Comparison of ENCODE assay signal across 12 cellular contexts in the genomic region with DNA sequence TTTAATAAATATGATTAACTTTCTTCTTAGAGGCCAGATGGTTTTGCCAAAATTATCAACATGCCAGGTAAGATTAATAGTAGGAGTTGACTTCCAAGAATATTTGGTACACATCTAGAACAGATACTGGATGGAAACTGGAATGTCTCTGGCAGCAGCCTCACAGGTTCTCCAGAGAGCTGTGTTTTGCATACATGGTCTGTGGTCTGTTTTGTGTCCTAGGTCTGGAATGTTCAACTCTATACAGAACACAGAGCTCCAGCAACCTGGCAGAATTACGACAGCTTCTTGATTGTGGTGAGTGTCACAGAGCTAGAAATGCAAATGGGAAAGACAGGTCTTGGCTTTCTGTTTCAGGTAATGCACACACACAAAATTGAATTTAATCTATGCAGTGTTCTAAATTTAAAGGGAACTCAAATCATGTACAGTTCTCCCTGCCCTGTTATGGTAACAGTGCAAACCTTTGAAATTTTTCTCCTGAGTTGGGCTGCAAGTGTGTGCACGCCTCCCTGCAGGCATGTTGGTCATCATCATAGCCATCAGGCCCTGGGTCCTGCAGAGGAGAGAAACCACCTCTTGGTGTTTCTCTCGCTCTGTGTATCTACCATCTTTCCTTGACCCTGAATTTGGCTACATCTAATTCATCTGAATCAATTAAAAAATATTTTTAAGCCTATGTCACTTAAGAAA. TPM values are rescaled to one million over a fixed set of nuclear protein-coding genes. Genes with fewer than 3 reads are reported as not detected.
DNase-seq lines count a peak whose midpoint lies in the region; ATAC-seq, FAIRE-seq and TF ChIP-seq lines count a peak whose summit lies in the region.
"Had no signal": no experiment of that assay in that cellular context is flagged by ENCODE, and none has a peak within 500 bp of the region (broad histone marks: within the 10 kb centered on the region; RNA-seq: fewer than 3 reads in every experiment).

No MANE protein-coding gene starts in this region.

- peaks cover 0 to 99% (median 47%) of the 10 kb centered on the region in 4 donors for H3K4me1 ChIP-seq in tibial nerve
- H3K4me1 ChIP-seq in PC-9 (replicated peaks; ENCODE audit: insufficient read depth), result peaks cover 17% of the 10 kb centered on the region
- H3K4me1 ChIP-seq in left lung, result peaks cover 8 to 52% of the 10 kb centered on the region in 2 donors

- no peaks in the 10 kb centered on the region for H3K79me2 ChIP-seq in PC-9 (ENCODE audit: low read depth)

- intact Hi-C loops in PC-9 (cut with micrococcal nuclease; ENCODE audit: unreplicated experiment) (loop anchor here (10.0 kb wide), 1 partner anchor 1969 kb away; no protein-coding TSS in a partner anchor), left lung (cut with DNase I) (no loop called here)

- TF ChIP-seq CTCF in glutamatergic neuron (IDR thresholded peaks at IDR 0.05; ENCODE audit: partially characterized antibody, unreplicated experiment), result no peak
- no peak for TF ChIP-seq CTCF in tibial nerve (IDR thresholded peaks at IDR 0.05)
- TF ChIP-seq CTCF in PC-9 (conservative IDR thresholded peaks at IDR 0.05), result no peak
- no peak for TF ChIP-seq CTCF in left lung (IDR thresholded peaks at IDR 0.05)

- POLR2A ChIA-PET in PC-9 (lab: Charles Lee; ENCODE audit: unreplicated experiment), result no interaction called here

- H3K9me3 Mint-ChIP-seq in glutamatergic neuron (ENCODE audit: unreplicated experiment), result peaks cover 3% of the 10 kb centered on the region

- no peaks in the 10 kb centered on the region for H4K20me1 ChIP-seq in PC-9 (ENCODE audit: insufficient read depth)

- DNase-seq in GM12891 (ENCODE audit: insufficient read length, low spot score) (no peak), glutamatergic neuron (no peak), tibial nerve (ENCODE audit: low spot score in 2 of 2) (no peak), PC-9 (no peak), NCI-H1930 (lab: John Stamatoyannopoulos, UW) (no peak), left lung (no peak)
- DNase-seq: activated T-cell treated with anti-CD3 and anti-CD28 coated beads, Interleukin-2, amount 50 U/mL, for 1 hour; NCI-H1417 treated with DMSO at 0.1 percent for 48 hours; SIG-M5; stimulated activated CD4-positive, alpha-beta T cell treated with anti-CD3 and anti-CD28 coated beads, Interleukin-4, amount 100 ng/mL, for 1 hour had no signal

- H3K27ac Mint-ChIP-seq in glutamatergic neuron (ENCODE audit: unreplicated experiment), result peak overlapping the region; percentile 65

- TF ChIP-seq POLR2A in GM12891 (IDR thresholded peaks at IDR 0.05; ENCODE audit: low read depth, low read length) (peak; percentile 86), tibial nerve (IDR thresholded peaks at IDR 0.05) (no peak)

- H3K36me3 ChIP-seq in tibial nerve (peaks cover 0 to 44% (median 0%) of the 10 kb centered on the region in 3 donors), PC-9 (ENCODE audit: low read depth) (no peaks in the 10 kb centered on the region), left lung (peaks cover 0 to 46% of the 10 kb centered on the region in 2 donors)

- ATAC-seq in GM19467 (IDR thresholded peaks at IDR 0.05; ENCODE audit: unreplicated experiment), result peak; percentile 53
- peak; percentile 37 for ATAC-seq in HG03378 (IDR thresholded peaks at IDR 0.05; ENCODE audit: unreplicated experiment)
- ATAC-seq in left lung, result no peak

- no peak overlapping the region for H3K4me2 ChIP-seq in PC-9

- peaks cover 13% of the 10 kb centered on the region; the same call in 1 of the 2 replicates for H3F3A ChIP-seq in PC-9 (ENCODE audit: insufficient read depth, low read depth)

- no peak for TF ChIP-seq EP300 in tibial nerve (IDR thresholded peaks at IDR 0.05)

- FAIRE-seq in GM12891 (lab: Jason Lieb, UNC), result no peak

- no peaks in the 10 kb centered on the region for H3K9me2 ChIP-seq in PC-9 (ENCODE audit: insufficient read depth)

- BruUV-seq in PC-9 (replicated peaks; lab: Mats Ljungman, UMichigan), result no TSS peak

- CTCF ChIA-PET in PC-9 (lab: Charles Lee), result no interaction called here

- H3K27me3 ChIP-seq in tibial nerve, result no peaks in the 10 kb centered on the region
- H3K27me3 ChIP-seq in PC-9 (ENCODE audit: insufficient read depth, low read depth), result no peaks in the 10 kb centered on the region
- no peaks in the 10 kb centered on the region for H3K27me3 ChIP-seq in left lung

- H3K4me1 Mint-ChIP-seq in glutamatergic neuron (ENCODE audit: low read depth, unreplicated experiment), result peaks cover 31% of the 10 kb centered on the region

- H3K27me3 Mint-ChIP-seq in glutamatergic neuron (ENCODE audit: unreplicated experiment), result no peaks in the 10 kb centered on the region

- H3K4me3 ChIP-seq in tibial nerve (no peak overlapping the region), PC-9 (no peak overlapping the region), left lung (no peak overlapping the region)

- H3K36me3 Mint-ChIP-seq in glutamatergic neuron (ENCODE audit: unreplicated experiment), result peaks cover 8% of the 10 kb centered on the region

- 69 to 80% methylated on average over 3 of the region's 3 CpGs for WGBS in tibial nerve, 2 donors

- H3K27ac ChIP-seq in tibial nerve (peak overlapping the region in 2 of 4 donors; percentile 57 to 64), PC-9 (no peak overlapping the region), left lung (no peak overlapping the region)

- H3K4me3 Mint-ChIP-seq in glutamatergic neuron (ENCODE audit: unreplicated experiment), result no peak overlapping the region

- H3K9me3 ChIP-seq in tibial nerve, result no peaks in the 10 kb centered on the region
- no peaks in the 10 kb centered on the region for H3K9me3 ChIP-seq in PC-9 (ENCODE audit: insufficient read depth, low read depth)
- H3K9me3 ChIP-seq in left lung, result no peaks in the 10 kb centered on the region

- H2AFZ ChIP-seq in PC-9, result no peak overlapping the region

TF ChIP-seq in GM12891, 5 proteins besides CTCF, POLR2A, EP300 and RAD21:
- TF ChIP-seq SPI1 (IDR thresholded peaks at IDR 0.05; ENCODE audit: low read depth, low read length), result no peak
- TF ChIP-seq TAF1 (IDR thresholded peaks at IDR 0.05; ENCODE audit: low read depth, low read length), result no peak
- peak; percentile 90 for TF ChIP-seq POLR2AphosphoS5 (IDR thresholded peaks at IDR 0.05; ENCODE audit: low read depth, low read length)
- TF ChIP-seq POU2F2 (IDR thresholded peaks at IDR 0.05; ENCODE audit: low read depth, low read length), result peak; percentile 45; the same call in 1 of the 2 replicates
- TF ChIP-seq PAX5 (IDR thresholded peaks at IDR 0.05; ENCODE audit: insufficient read depth, low read length, severe bottlenecking), result no peak

RNA-seq across cellular contexts. Expression of a gene that starts 58.3 kb away (rescaled TPM):
- polyA plus RNA-seq in GM12891 (2012; ENCODE audit: low read depth, missing spikeins), result 16.1 TPM
- total RNA-seq in glutamatergic neuron (ENCODE audit: unreplicated experiment), result 49.4 TPM
- total RNA-seq in tibial nerve, result 100 to 1,000 TPM; 166 to 621 (median 433) TPM
- 15.1 and 15.9 TPM in 2 replicates for total RNA-seq in PC-9 (2021)
- 10 to 100 TPM; 70.9 to 89.4 TPM for total RNA-seq in left lung
